Comparison of ENCODE assay signal across 10 cellular contexts in genomic region chr16:4090476-4090875, GRCh38. TPM values are rescaled to one million over a fixed set of nuclear protein-coding genes. Genes with fewer than 3 reads are reported as not detected.
DNase-seq lines count a peak whose midpoint lies in the region; ATAC-seq, FAIRE-seq and TF ChIP-seq lines count a peak whose summit lies in the region.
"Had no signal": no experiment of that assay in that cellular context is flagged by ENCODE, and none has a peak within 500 bp of the region (broad histone marks: within the 10 kb centered on the region; RNA-seq: fewer than 3 reads in every experiment).

No MANE protein-coding gene starts in this region.

- H3K36me3 ChIP-seq in upper lobe of left lung, result no peaks in the 10 kb centered on the region

- peaks cover 30 to 58% (median 46%) of the 10 kb centered on the region in 4 donors for H3K4me1 ChIP-seq in upper lobe of left lung

- no peaks in the 10 kb centered on the region for H3K9me3 ChIP-seq in upper lobe of left lung

- no peak for FAIRE-seq in RCC 7860 (lab: Jason Lieb, UNC)

- no peak for TF ChIP-seq POLR2A in upper lobe of left lung (IDR thresholded peaks at IDR 0.05)

- H3K4me3 ChIP-seq in upper lobe of left lung, result peak overlapping the region in 1 of 4 donors; percentile 15
- H3K4me3 ChIP-seq: PC-9 had no signal

- intact Hi-C loops in cardiac septum (cut with DNase I), result loop anchor here (2.0 kb wide), 1 partner anchor 38 kb away; no protein-coding TSS in a partner anchor

- H3K27me3 ChIP-seq in upper lobe of left lung, result no peaks in the 10 kb centered on the region

- no peak for TF ChIP-seq EP300 in upper lobe of left lung (IDR thresholded peaks at IDR 0.05)

- DNase-seq in DMS79 treated with DMSO at 0.1 percent for 48 hours (lab: John Stamatoyannopoulos, UW), result peak; percentile 39
- no peak for DNase-seq in DMS79 (lab: John Stamatoyannopoulos, UW)
- DNase-seq in cardiac septum (ENCODE audit: low spot score), result peak; percentile 83
- DNase-seq in myocyte (ENCODE audit: low read depth), result peak; percentile 54
- peak in 1 of 2 donors; percentile 51 for DNase-seq in upper lobe of left lung
- no peak for DNase-seq in RCC 7860 (ENCODE audit: low spot score)
- DNase-seq in NAMALWA (ENCODE audit: low spot score), result no peak
- DNase-seq: 8988T, PC-9 had no signal

- WGBS in upper lobe of left lung, 2 donors, result 2 to 3% methylated on average over 10 of the region's 10 CpGs

- peak overlapping the region; percentile 71 to 81 (median 74) for H3K27ac ChIP-seq in upper lobe of left lung
- H3K27ac ChIP-seq: PC-9 had no signal

- no peak for TF ChIP-seq CTCF in upper lobe of left lung (IDR thresholded peaks at IDR 0.05)

- ATAC-seq in upper lobe of left lung (ENCODE audit: low FRiP score in 2 of 2) (peak; percentile 56 to 63), GM18861 (IDR thresholded peaks at IDR 0.05; ENCODE audit: unreplicated experiment) (no peak)

RNA-seq across cellular contexts. Expression of gene ADCY9, which starts 25.8 kb away (rescaled TPM):
- total RNA-seq in cardiac septum (44.0 TPM), myocyte (28.4 and 31.7 TPM in 2 replicates), upper lobe of left lung (10 to 100 TPM; 46.0 to 80.7 (median 68.4) TPM)
- 15.3 TPM for polyA plus RNA-seq in myocyte (2012)

Comparison
In these comparisons a context has a peak if more than half of its experiments do, and no peak if none do; other contexts are left out.
1. DNase-seq: peak in DMS79 treated with DMSO at 0.1 percent for 48 hours (single experiment), cardiac septum (single experiment) and myocyte (single experiment); none in DMS79 (single experiment), RCC 7860 (single experiment) and NAMALWA (single experiment).